25 cellular contexts compared by ENCODE assay signal in genomic region chr3:158221426-158221825, GRCh38.
"Had no signal": no experiment of that assay in that cellular context is flagged by ENCODE, and none has a peak within 500 bp of the region (broad histone marks: within the 10 kb centered on the region; RNA-seq: fewer than 3 reads in every experiment).

No MANE protein-coding gene starts in this region.

- H3K36me3 ChIP-seq: esophagus muscularis mucosa, left lung, upper lobe of left lung had no signal

- H3K27ac Mint-ChIP-seq: activated B cell treated with CpG ODN at 0.5 μM for 24 hours; activated CD4-positive, alpha-beta T cell treated with anti-CD3 and anti-CD28 coated beads for 36 hours; activated naive CD8-positive, alpha-beta T cell; activated T-helper 2 cell treated with anti-CD3 and anti-CD28 coated beads, Interferon-gamma antibody, Interleukin-2, Interleukin-4, amounts not matched to agents 10 μg/mL and 5 μg/mL and 100 μg/mL, durations not matched to agents 14 hours and 24 hours and 36 hours; immature natural killer cell; mesothelial cell of epicardium; natural killer cell; progenitor cell of endocrine pancreas; T-helper 17 cell had no signal

- H3K27me3 Mint-ChIP-seq: activated B cell treated with CpG ODN at 0.5 μM for 24 hours; activated CD4-positive, alpha-beta T cell treated with anti-CD3 and anti-CD28 coated beads for 36 hours; activated naive CD8-positive, alpha-beta T cell; progenitor cell of endocrine pancreas; T-helper 17 cell had no signal

- H3K4me1 Mint-ChIP-seq: activated B cell treated with CpG ODN at 0.5 μM for 24 hours; activated CD4-positive, alpha-beta T cell treated with anti-CD3 and anti-CD28 coated beads for 36 hours; immature natural killer cell; natural killer cell had no signal

- H3K27me3 ChIP-seq: esophagus muscularis mucosa, hepatocyte, left lung, upper lobe of left lung had no signal

- DNase-seq: activated B cell treated with CpG ODN at 0.5 μM for 24 hours; activated CD4-positive, alpha-beta T cell treated with anti-CD3 and anti-CD28 coated beads for 36 hours; activated CD4-positive, alpha-beta T cell treated with anti-CD3 and anti-CD28 coated beads, Interleukin-2, amount 50 U/mL, for 48 hours; activated CD8-positive, alpha-beta memory T cell treated with anti-CD3 and anti-CD28 coated beads, Interleukin-2, amount 50 U/mL, for 48 hours; activated naive CD4-positive, alpha-beta T cell; activated T-cell treated with anti-CD3 and anti-CD28 coated beads, Interleukin-2, amount 50 U/mL, for 4 hours; amniotic stem cell; effector CD4-positive, alpha-beta T cell; glutamatergic neuron; immature natural killer cell; kidney glomerular epithelial cell; left lung; natural killer cell; stimulated activated CD4-positive, alpha-beta T cell treated with anti-CD3 and anti-CD28 coated beads, Interleukin-4, amount 100 ng/mL, for 24 hours; stimulated activated naive CD8-positive, alpha-beta T cell treated with anti-CD3 and anti-CD28 coated beads, Interleukin-15, Interleukin-2, amounts not matched to agents 100 U/mL and 50 U/mL, for 24 hours; SW 1271; T-helper 17 cell; upper lobe of left lung had no signal

- ATAC-seq: activated CD4-positive, alpha-beta T cell treated with anti-CD3 and anti-CD28 coated beads for 36 hours; activated T-cell treated with anti-CD3 and anti-CD28 coated beads, Interleukin-2, amount 50 U/mL, for 4 hours; left lung; natural killer cell; stimulated activated naive CD8-positive, alpha-beta T cell treated with anti-CD3 and anti-CD28 coated beads, Interleukin-15, Interleukin-2, amounts not matched to agents 100 U/mL and 50 U/mL, for 24 hours; T-helper 17 cell had no signal

- H3K4me3 Mint-ChIP-seq: activated B cell treated with CpG ODN at 0.5 μM for 24 hours; activated CD4-positive, alpha-beta T cell treated with anti-CD3 and anti-CD28 coated beads for 36 hours; activated naive CD8-positive, alpha-beta T cell; activated T-cell treated with anti-CD3 and anti-CD28 coated beads, Interleukin-2, amount 50 U/mL, for 4 hours; immature natural killer cell; mesothelial cell of epicardium; natural killer cell; T-helper 17 cell had no signal

- FAIRE-seq: frontal cortex had no signal

- H3K4me3 ChIP-seq: esophagus muscularis mucosa, hepatocyte, left lung, upper lobe of left lung had no signal

- H3K9me3 Mint-ChIP-seq: activated T-helper 2 cell treated with anti-CD3 and anti-CD28 coated beads, Interferon-gamma antibody, Interleukin-2, Interleukin-4, amounts not matched to agents 10 μg/mL and 5 μg/mL and 100 μg/mL, durations not matched to agents 14 hours and 24 hours and 36 hours; immature natural killer cell; mesothelial cell of epicardium had no signal

- H3K36me3 Mint-ChIP-seq: mesothelial cell of epicardium, natural killer cell had no signal
